16 cellular contexts compared by ENCODE assay signal in the genomic region with DNA sequence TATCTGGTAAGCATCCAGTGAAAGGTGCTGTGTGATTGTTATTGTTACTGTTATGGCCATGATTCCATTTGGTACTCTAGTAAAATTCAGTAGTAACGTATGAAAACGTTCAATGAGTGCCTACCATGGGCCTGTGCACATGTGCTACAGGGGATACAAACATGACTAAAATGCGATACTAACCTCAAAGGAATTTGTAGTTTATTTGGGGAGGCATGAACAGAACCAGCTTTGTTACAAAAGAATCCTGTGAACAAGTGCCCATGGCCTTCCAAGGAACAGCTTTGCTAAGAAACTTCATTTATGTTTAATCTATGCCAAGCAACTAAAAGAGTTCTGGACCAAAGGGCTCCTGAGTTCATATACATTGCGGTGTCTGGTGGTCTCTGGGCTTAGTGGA. TPM values are rescaled to one million over a fixed set of nuclear protein-coding genes. Genes with fewer than 3 reads are reported as not detected.
DNase-seq lines count a peak whose midpoint lies in the region; FAIRE-seq and TF ChIP-seq lines count a peak whose summit lies in the region.
"Had no signal": no experiment of that assay in that cellular context is flagged by ENCODE, and none has a peak within 500 bp of the region (broad histone marks: within the 10 kb centered on the region; RNA-seq: fewer than 3 reads in every experiment).

No MANE protein-coding gene starts in this region.

- peak; percentile 31 for DNase-seq in BJ (ENCODE audit: low read depth)
- peak; percentile 68 for DNase-seq in HS-27A (ENCODE audit: low read depth)
- peak; percentile 29 for DNase-seq in astrocyte (ENCODE audit: low read depth)
- DNase-seq in renal cortical epithelial cell (ENCODE audit: low read depth), result peak; percentile 9
- no peak for DNase-seq in nucleus accumbens (lab: John Stamatoyannopoulos, UW)
- no peak for DNase-seq in putamen (ENCODE audit: low spot score)
- no peak for DNase-seq in activated T-cell treated with anti-CD3 and anti-CD28 coated beads, Interleukin-2, amount 50 U/mL, for 24 hours
- DNase-seq in activated gamma-delta T cell (lab: John Stamatoyannopoulos, UW), result no peak
- DNase-seq: C1 segment of cervical spinal cord, Caco-2, GF-D8, Karpas-422, NCI-H1417 treated with DMSO at 0.1 percent for 48 hours, NCI-H2029 treated with DMSO at 0.1 percent for 48 hours, NCI-H510A, SJCRH30 had no signal

- no peaks in the 10 kb centered on the region for H3K4me1 ChIP-seq in astrocyte (ENCODE audit: insufficient read depth, low read length)
- H3K4me1 ChIP-seq: Caco-2, SJCRH30 had no signal

- FAIRE-seq in astrocyte (lab: Jason Lieb, UNC), result peak; percentile 13

- H3K4me2 ChIP-seq in astrocyte (ENCODE audit: low read length), result no peak overlapping the region

- H2AFZ ChIP-seq in astrocyte (ENCODE audit: low read depth, low read length), result no peak overlapping the region

- CTCF ChIA-PET in BJ (lab: Yijun Ruan, JAX), result interaction anchor here (0.7 to 1.2 kb wide), 2 partner anchors 23 to 34 kb away, joined by 3 to 4 read pairs; no protein-coding TSS in a partner anchor

- H3K36me3 ChIP-seq in BJ (ENCODE audit: control insufficient read depth, insufficient read depth, low read length), result peaks cover 1% of the 10 kb centered on the region; the same call in 1 of the 2 replicates
- no peaks in the 10 kb centered on the region for H3K36me3 ChIP-seq in astrocyte (ENCODE audit: insufficient read depth, low read length)
- H3K36me3 ChIP-seq: SJCRH30 had no signal

- no peak for TF ChIP-seq CTCF in BJ (IDR thresholded peaks at IDR 0.05; ENCODE audit: insufficient read depth, low read depth, low read length)
- no peak for TF ChIP-seq CTCF in astrocyte (IDR thresholded peaks at IDR 0.05; ENCODE audit: insufficient read depth, low read depth, low read length)

- H3K27ac ChIP-seq in astrocyte (ENCODE audit: low read depth, low read length), result no peak overlapping the region
- H3K27ac ChIP-seq: SJCRH30 had no signal

- no peaks in the 10 kb centered on the region for H4K20me1 ChIP-seq in astrocyte (ENCODE audit: insufficient read depth, low read length)

- H3K27ac Mint-ChIP-seq in astrocyte (ENCODE audit: unreplicated experiment), result no peak overlapping the region
- no peak overlapping the region for H3K27ac Mint-ChIP-seq in activated T-cell treated with anti-CD3 and anti-CD28 coated beads, Interleukin-2, amount 50 U/mL, for 24 hours

- H3K9ac ChIP-seq in astrocyte (ENCODE audit: low read length), result no peak overlapping the region

- no peaks in the 10 kb centered on the region for H3K27me3 Mint-ChIP-seq in astrocyte (ENCODE audit: low read depth, unreplicated experiment)
- peaks cover 6% of the 10 kb centered on the region for H3K27me3 Mint-ChIP-seq in activated T-cell treated with anti-CD3 and anti-CD28 coated beads, Interleukin-2, amount 50 U/mL, for 24 hours

- no peaks in the 10 kb centered on the region for H3K36me3 Mint-ChIP-seq in astrocyte (ENCODE audit: low read depth, unreplicated experiment)
- H3K36me3 Mint-ChIP-seq in activated T-cell treated with anti-CD3 and anti-CD28 coated beads, Interleukin-2, amount 50 U/mL, for 24 hours (ENCODE audit: low read depth), result no peaks in the 10 kb centered on the region

- H3K9me3 Mint-ChIP-seq in astrocyte (ENCODE audit: unreplicated experiment), result peaks cover 4% of the 10 kb centered on the region
- no peaks in the 10 kb centered on the region for H3K9me3 Mint-ChIP-seq in activated T-cell treated with anti-CD3 and anti-CD28 coated beads, Interleukin-2, amount 50 U/mL, for 24 hours

- H3K4me3 ChIP-seq in BJ (ENCODE audit: low read depth, low read length), result no peak overlapping the region
- no peak overlapping the region for H3K4me3 ChIP-seq in astrocyte (ENCODE audit: insufficient read depth, low read depth, low read length)
- H3K4me3 ChIP-seq: SJCRH30 had no signal

- no peaks in the 10 kb centered on the region for H3K27me3 ChIP-seq in BJ (ENCODE audit: control insufficient read depth, insufficient read depth, low read length)
- no peaks in the 10 kb centered on the region for H3K27me3 ChIP-seq in astrocyte (ENCODE audit: insufficient read depth, low read length)
- H3K27me3 ChIP-seq: SJCRH30 had no signal

- peaks cover 3% of the 10 kb centered on the region for H3K4me1 Mint-ChIP-seq in astrocyte (ENCODE audit: low read depth, unreplicated experiment)
- no peaks in the 10 kb centered on the region for H3K4me1 Mint-ChIP-seq in activated T-cell treated with anti-CD3 and anti-CD28 coated beads, Interleukin-2, amount 50 U/mL, for 24 hours (ENCODE audit: low read depth)

- H3K4me3 Mint-ChIP-seq in astrocyte (ENCODE audit: unreplicated experiment), result no peak overlapping the region
- H3K4me3 Mint-ChIP-seq in activated T-cell treated with anti-CD3 and anti-CD28 coated beads, Interleukin-2, amount 50 U/mL, for 24 hours, result no peak overlapping the region

- no peaks in the 10 kb centered on the region for H3K9me3 ChIP-seq in astrocyte (ENCODE audit: insufficient read depth, low read depth, low read length)
- H3K9me3 ChIP-seq: Caco-2, SJCRH30 had no signal

- POLR2A ChIA-PET in BJ (lab: Charles Lee), result no interaction called here

- H3K79me2 ChIP-seq in astrocyte (ENCODE audit: insufficient read depth, low read length), result no peaks in the 10 kb centered on the region

RNA-seq across cellular contexts. Expression of a gene that starts 28.7 kb away (rescaled TPM):
- 4.1 and 7.8 TPM in 2 replicates for polyA plus RNA-seq in BJ (2011; rRNA removed)
- 3.8 and 4.2 TPM in 2 replicates for polyA minus RNA-seq in BJ (2011; rRNA and poly(A)+ RNA removed)
- total RNA-seq in astrocyte, result 0.36 and 0.41 TPM in 2 replicates
- total RNA-seq in renal cortical epithelial cell, result 4.9 and 35.2 TPM in 2 replicates
- total RNA-seq: Caco-2, SJCRH30 had no signal

Comparison
In these comparisons a context has a peak if more than half of its experiments do, and no peak if none do; other contexts are left out.
1. DNase-seq: peak in BJ (single experiment), HS-27A (single experiment), astrocyte (single experiment) and renal cortical epithelial cell (single experiment); none in nucleus accumbens (0 of 56), putamen (single experiment), activated T-cell treated with anti-CD3 and anti-CD28 coated beads, Interleukin-2, amount 50 U/mL, for 24 hours (single experiment) and activated gamma-delta T cell (single experiment).